1 cellular context compared by ENCODE assay signal in the genomic region with DNA sequence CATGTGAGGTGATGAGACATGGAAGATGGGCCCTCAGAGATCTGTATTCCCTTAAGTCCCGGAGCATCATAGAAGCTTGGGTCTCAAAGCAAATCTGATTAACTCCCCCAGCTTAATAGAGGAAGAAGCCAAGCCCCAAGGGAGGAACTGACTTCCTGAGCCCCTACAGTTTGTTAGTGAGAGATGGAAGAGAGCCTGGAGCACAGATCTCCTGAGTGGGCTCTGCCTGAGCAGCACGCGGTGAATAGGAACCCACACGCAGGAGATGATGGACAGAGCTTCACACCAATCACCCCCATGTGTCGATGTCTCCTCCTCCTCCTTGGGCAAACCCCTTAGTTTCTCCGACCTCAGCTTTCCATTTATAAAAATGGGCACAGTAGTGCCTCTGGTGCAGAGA.
TF ChIP-seq lines count a peak whose summit lies in the region.

No MANE protein-coding gene starts in this region.

TF ChIP-seq in H1, 55 proteins besides CTCF, POLR2A, EP300 and RAD21:
- TF ChIP-seq SP2 (IDR thresholded peaks at IDR 0.05; ENCODE audit: low read length) (no peak), CBX8 (IDR thresholded peaks at IDR 0.05; ENCODE audit: borderline replicate concordance, low read depth, low read length) (no peak), CHD1 (IDR thresholded peaks at IDR 0.05; ENCODE audit: low read depth, low read length) (no peak), SIN3A (conservative IDR thresholded peaks at IDR 0.05 in 1 of 2, IDR thresholded peaks at IDR 0.05 in 1 of 2; ENCODE audit: low read depth in 1 of 2, low read length in 2 of 2) (no peak), ZNF274 (IDR thresholded peaks at IDR 0.05; ENCODE audit: borderline replicate concordance, extremely low read depth, low read length) (no peak), SP4 (IDR thresholded peaks at IDR 0.05; ENCODE audit: low read length) (no peak), CTBP2 (IDR thresholded peaks at IDR 0.05; ENCODE audit: borderline replicate concordance, insufficient read depth, insufficient read length, low read length) (no peak), NANOG (IDR thresholded peaks at IDR 0.05; ENCODE audit: insufficient read depth, low read depth, low read length, poor library complexity, severe bottlenecking) (no peak), RNF2 (IDR thresholded peaks at IDR 0.05; ENCODE audit: borderline replicate concordance, low read depth, low read length, missing control alignments, poor library complexity, severe bottlenecking) (no peak), SP1 (IDR thresholded peaks at IDR 0.05; ENCODE audit: low read depth, low read length) (no peak), EZH2 (IDR thresholded peaks at IDR 0.05; ENCODE audit: low read depth, low read length, severe bottlenecking) (no peak), RBBP5 (IDR thresholded peaks at IDR 0.05; ENCODE audit: borderline replicate concordance, low read depth, low read length) (no peak)
